Comparison of ENCODE assay signal across 1 cellular context in genomic region chr10:68133553-68133952, GRCh38.
TF ChIP-seq lines count a peak whose summit lies in the region.

No MANE protein-coding gene starts in this region.

TF ChIP-seq in IMR-90, 13 proteins besides CTCF, POLR2A, EP300 and RAD21 (continued from another document):
- TF ChIP-seq ELK1 (IDR thresholded peaks at IDR 0.05; ENCODE audit: borderline replicate concordance, low read depth, low read length), result no peak
- no peak for TF ChIP-seq MAZ (IDR thresholded peaks at IDR 0.05; ENCODE audit: borderline replicate concordance, low read depth, low read length)
